In genomic region chr11:8206251-8207079, GRCh38 we compare ENCODE assay signal across 8 cellular contexts. TPM values are rescaled to one million over a fixed set of nuclear protein-coding genes. Genes with fewer than 3 reads are reported as not detected.
DNase-seq lines count a peak whose midpoint lies in the region; ATAC-seq and TF ChIP-seq lines count a peak whose summit lies in the region.

No MANE protein-coding gene starts in this region.

- H3K27ac Mint-ChIP-seq in progenitor cell of endocrine pancreas = no peak overlapping the region

- peak overlapping the region; percentile 29 for H3K4me3 Mint-ChIP-seq in progenitor cell of endocrine pancreas (ENCODE audit: low read depth)

- in situ Hi-C loops in HAP-1 (cut with MboI; ENCODE audit: low sequenced_read_pairs) = no loop called here

- TF ChIP-seq CTCF in HL-60 (IDR thresholded peaks at IDR 0.05; ENCODE audit: insufficient read depth, low read length) = no peak
- no peak for TF ChIP-seq CTCF in Peyer's patch (IDR thresholded peaks at IDR 0.05)
- TF ChIP-seq CTCF in progenitor cell of endocrine pancreas (IDR thresholded peaks at IDR 0.05; ENCODE audit: unreplicated experiment) = no peak
- no peak for TF ChIP-seq CTCF in GM10266 (IDR thresholded peaks at IDR 0.05; ENCODE audit: control insufficient read depth, insufficient read depth, low read depth, missing control alignments)

- DNase-seq in HL-60 (ENCODE audit: low read depth in 1 of 2, low spot score in 1 of 2) (peak; percentile 6 to 74), Peyer's patch (peak in 2 of 3 donors; percentile 24 to 52), globus pallidus (ENCODE audit: low spot score) (peak; percentile 86), progenitor cell of endocrine pancreas (ENCODE audit: low spot score, unreplicated experiment) (no peak), GM10266 (ENCODE audit: extremely low spot score) (no peak), HAP-1 (ENCODE audit: low spot score in 2 of 2) (no peak)
- no peak for DNase-seq in activated CD4-positive, alpha-beta T cell treated with anti-CD3 and anti-CD28 coated beads for 48 hours

- no peaks in the 10 kb centered on the region for H3K9me3 Mint-ChIP-seq in progenitor cell of endocrine pancreas (ENCODE audit: low read depth)

- H3K27me3 ChIP-seq in HL-60 (ENCODE audit: insufficient read depth, poor library complexity, severe bottlenecking) (no peaks in the 10 kb centered on the region), Peyer's patch (no peaks in the 10 kb centered on the region), HAP-1 (ENCODE audit: low read depth) (0 out of 2 replicates have a peak, but pooled peaks cover 3% of the 10 kb centered on the region)

- H3K4me1 ChIP-seq in Peyer's patch = no peaks in the 10 kb centered on the region
- H3K4me1 ChIP-seq in HAP-1 = no peaks in the 10 kb centered on the region

- no peaks in the 10 kb centered on the region for H3K36me3 ChIP-seq in Peyer's patch
- no peaks in the 10 kb centered on the region for H3K36me3 ChIP-seq in HAP-1 (replicated peaks)

- H3K4me3 ChIP-seq in HL-60 (replicated peaks; ENCODE audit: insufficient read depth, low read length) (no peak overlapping the region), Peyer's patch (no peak overlapping the region), HAP-1 (no peak overlapping the region)

- ATAC-seq in GM21619 (IDR thresholded peaks at IDR 0.05; ENCODE audit: unreplicated experiment) = no peak

- peaks cover 1% of the 10 kb centered on the region for H3K4me1 Mint-ChIP-seq in progenitor cell of endocrine pancreas (ENCODE audit: low read depth)

- no peaks in the 10 kb centered on the region for H3K36me3 Mint-ChIP-seq in progenitor cell of endocrine pancreas (ENCODE audit: insufficient read depth)

- H3K9me3 ChIP-seq in Peyer's patch (no peaks in the 10 kb centered on the region), HAP-1 (no peaks in the 10 kb centered on the region)

- peak overlapping the region; percentile 47 for H3K27ac ChIP-seq in HL-60 (replicated peaks)
- peak overlapping the region in 3 of 4 donors; percentile 18 to 68 (median 63) for H3K27ac ChIP-seq in Peyer's patch

- peaks cover 27% of the 10 kb centered on the region for H3K27me3 Mint-ChIP-seq in progenitor cell of endocrine pancreas

- TF ChIP-seq POLR2A in Peyer's patch (IDR thresholded peaks at IDR 0.05) = no peak

RNA-seq across cellular contexts. Expression of gene RIC3, which starts 37.6 kb away (rescaled TPM):
- total RNA-seq in Peyer's patch (10 to 100 TPM in 1 of 4 donors, 1 to 10 TPM in 3; 2.8 to 26.4 (median 4.9) TPM), progenitor cell of endocrine pancreas (23.1 and 23.4 TPM in 2 replicates)

RNA-seq across cellular contexts. Expression of gene LMO1, which starts 57.2 kb away (rescaled TPM):
- not detected for total RNA-seq in Peyer's patch
- total RNA-seq in progenitor cell of endocrine pancreas = 0.43 and 0.84 TPM in 2 replicates

Comparison
In these comparisons a context has a peak if more than half of its experiments do, and no peak if none do; other contexts are left out.
1. DNase-seq: peak in HL-60 (2 of 2), Peyer's patch (2 of 3) and globus pallidus (single experiment); none in progenitor cell of endocrine pancreas (single experiment), GM10266 (single experiment), HAP-1 (0 of 2) and activated CD4-positive, alpha-beta T cell treated with anti-CD3 and anti-CD28 coated beads for 48 hours (single experiment).